Comparison of ENCODE assay signal across 11 cellular contexts in the genomic region with DNA sequence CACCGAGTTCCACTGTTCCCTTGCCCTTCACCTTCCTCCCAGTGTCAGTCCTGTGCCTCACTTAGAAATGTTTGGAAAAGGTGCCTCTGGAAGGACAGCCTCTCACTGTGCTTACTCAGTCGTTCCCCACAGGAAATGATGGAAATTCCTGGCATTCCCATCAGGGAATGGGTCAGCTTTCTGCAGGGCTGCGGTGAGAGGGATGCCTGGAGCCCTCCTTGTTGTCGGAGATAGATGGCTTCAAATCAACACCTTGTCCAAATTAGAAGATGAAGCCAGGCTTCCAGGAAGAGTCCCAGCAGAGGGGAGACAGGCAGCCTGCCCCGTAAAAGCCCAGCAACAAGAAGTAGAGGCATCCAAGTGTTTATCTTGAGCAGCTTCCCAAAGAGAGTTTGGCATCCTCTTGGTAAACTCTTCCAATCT. TPM values are rescaled to one million over a fixed set of nuclear protein-coding genes. Genes with fewer than 3 reads are reported as not detected.
DNase-seq lines count a peak whose midpoint lies in the region; ATAC-seq and TF ChIP-seq lines count a peak whose summit lies in the region.
"Had no signal": no experiment of that assay in that cellular context is flagged by ENCODE, and none has a peak within 500 bp of the region (broad histone marks: within the 10 kb centered on the region; RNA-seq: fewer than 3 reads in every experiment).

No MANE protein-coding gene starts in this region.

- peak; percentile 89 for DNase-seq in GM03348 (ENCODE audit: low spot score)
- DNase-seq in Right ventricle myocardium superior, result no peak
- DNase-seq in prostate gland (ENCODE audit: low spot score), result peak; percentile 13
- DNase-seq in SHP77 treated with DMSO at 0.1 percent for 48 hours (lab: John Stamatoyannopoulos, UW), result no peak
- DNase-seq in amniotic stem cell (lab: John Stamatoyannopoulos, UW), result no peak
- DNase-seq: activated T-cell treated with anti-CD3 and anti-CD28 coated beads, Interleukin-2, amount 50 U/mL, for 24 hours; Calu3; T-cell had no signal

- no peaks in the 10 kb centered on the region for H3K36me3 ChIP-seq in prostate gland

- no peaks in the 10 kb centered on the region for H3K4me1 ChIP-seq in prostate gland (replicated peaks)

- no peak for TF ChIP-seq POLR2A in prostate gland (IDR thresholded peaks at IDR 0.05)

- TF ChIP-seq CTCF in VCaP (conservative IDR thresholded peaks at IDR 0.05) (no peak), prostate gland (IDR thresholded peaks at IDR 0.05) (no peak)

- H3K4me3 ChIP-seq in prostate gland, result no peak overlapping the region

- intact Hi-C loops in Right ventricle myocardium superior (cut with DNase I), result no loop called here
- intact Hi-C loops in prostate gland (cut with DNase I), result no loop called here

- peak; percentile 50 for ATAC-seq in Right ventricle myocardium superior (ENCODE audit: poor library complexity)
- no peak for ATAC-seq in HG03520 (IDR thresholded peaks at IDR 0.05; ENCODE audit: unreplicated experiment)
- ATAC-seq in GM19463 (IDR thresholded peaks at IDR 0.05; ENCODE audit: unreplicated experiment), result no peak
- ATAC-seq: T-cell had no signal

- no peaks in the 10 kb centered on the region for H3K27me3 ChIP-seq in prostate gland (replicated peaks; ENCODE audit: insufficient read depth)

- WGBS in prostate gland, result 29% methylated on average over 5 of the region's 5 CpGs

- H3K27ac ChIP-seq in VCaP (peak overlapping the region; percentile 61), prostate gland (peak overlapping the region; percentile 27 to 33)

- H3K9me3 ChIP-seq in prostate gland, result no peaks in the 10 kb centered on the region

RNA-seq across cellular contexts. Expression of a gene that starts 25.3 kb away (rescaled TPM):
- total RNA-seq in Right ventricle myocardium superior, result 9.1 TPM
- 10 to 100 TPM; 11.1 to 35.0 TPM for total RNA-seq in prostate gland
- total RNA-seq: Calu3 had no signal

Comparison
In these comparisons a context has a peak if more than half of its experiments do, and no peak if none do; other contexts are left out.
1. DNase-seq: peak in GM03348 (single experiment) and prostate gland (single experiment); none in Right ventricle myocardium superior (single experiment), SHP77 treated with DMSO at 0.1 percent for 48 hours (single experiment) and amniotic stem cell (single experiment).